Comparison of ENCODE assay signal across 13 cellular contexts in genomic region chr14:64757601-64758000, GRCh38. TPM values are rescaled to one million over a fixed set of nuclear protein-coding genes. Genes with fewer than 3 reads are reported as not detected.
A peak's percentile ranks its signal among the peaks of the same experiment; 100 is the strongest.
DNase-seq lines count a peak whose midpoint lies in the region; ATAC-seq, FAIRE-seq and TF ChIP-seq lines count a peak whose summit lies in the region.
"Had no signal": no experiment of that assay in that cellular context is flagged by ENCODE, and none has a peak within 500 bp of the region (broad histone marks: within the 10 kb centered on the region; RNA-seq: fewer than 3 reads in every experiment).

No MANE protein-coding gene starts in this region.

- H3K9me3 ChIP-seq in AG04450 (ENCODE audit: control insufficient read depth, insufficient read depth, low read length) (no peaks in the 10 kb centered on the region; the same call in none of the 2 replicates), RWPE2 (ENCODE audit: severe bottlenecking) (no peaks in the 10 kb centered on the region), pancreas (no peaks in the 10 kb centered on the region)

- TF ChIP-seq CTCF in AG04450 (IDR thresholded peaks at IDR 0.05; ENCODE audit: low read depth, low read length) (no peak), RWPE2 (IDR thresholded peaks at IDR 0.05; ENCODE audit: poor library complexity, severe bottlenecking) (no peak), pancreas (IDR thresholded peaks at IDR 0.05) (no peak)

- intact Hi-C loops in left cardiac atrium (cut with DNase I) = loop anchor here in 1 of 2 donors (5.0 kb wide), 1 partner anchor 35 kb away; no protein-coding TSS in a partner anchor
- intact Hi-C loops in pancreas (cut with DNase I) = no loop called here

- H3K27me3 ChIP-seq in AG04450 (ENCODE audit: control insufficient read depth, insufficient read depth, low read length) (peaks cover 4% of the 10 kb centered on the region), RWPE2 (ENCODE audit: insufficient read depth, poor library complexity, severe bottlenecking) (no peaks in the 10 kb centered on the region), pancreas (no peaks in the 10 kb centered on the region)

- H3K4me3 ChIP-seq in AG04450 (ENCODE audit: low read depth, low read length) (no peak overlapping the region), RWPE2 (ENCODE audit: severe bottlenecking) (no peak overlapping the region), pancreas (no peak overlapping the region)

- no peaks in the 10 kb centered on the region for H3K36me3 ChIP-seq in RWPE2 (ENCODE audit: low read depth)
- no peaks in the 10 kb centered on the region for H3K36me3 ChIP-seq in pancreas

- FAIRE-seq in pancreas (lab: Jason Lieb, UNC) = no peak
- FAIRE-seq: frontal cortex had no signal

- WGBS in pancreas, 2 donors = 83 to 89% methylated on average over 3 of the region's 3 CpGs

- H3K27ac ChIP-seq in AG04450 (ENCODE audit: low read depth, low read length) (peak overlapping the region; percentile 39), RWPE2 (ENCODE audit: poor library complexity, severe bottlenecking) (peak overlapping the region; percentile 90), pancreas (peak overlapping the region; percentile 34 to 70 (median 52))

- no peak for DNase-seq in AG04450 (ENCODE audit: low read depth, low spot score)
- peak; percentile 45 for DNase-seq in RWPE2 (ENCODE audit: low spot score)
- peak; percentile 20 for DNase-seq in left cardiac atrium
- peak in 2 of 6 donors; percentile 20 to 43 for DNase-seq in pancreas
- DNase-seq in kidney tubule cell (ENCODE audit: low spot score) = no peak
- DNase-seq in Ammon's horn (ENCODE audit: low spot score) = no peak
- no peak for DNase-seq in germinal center (ENCODE audit: low spot score)
- no peak for DNase-seq in Kasumi-1 (lab: John Stamatoyannopoulos, UW)
- DNase-seq: activated T-cell treated with anti-CD3 and anti-CD28 coated beads, Interleukin-2, amount 50 U/mL, for 48 hours; MV-4-11; nephron progenitor cell; substantia nigra had no signal

- peaks cover 61% of the 10 kb centered on the region for H3K4me1 ChIP-seq in RWPE2 (ENCODE audit: insufficient read depth, poor library complexity, severe bottlenecking)
- peaks cover 23 to 62% (median 39%) of the 10 kb centered on the region in 3 donors for H3K4me1 ChIP-seq in pancreas

- no peak for ATAC-seq in RWPE2 (ENCODE audit: low read depth)
- ATAC-seq in left cardiac atrium = no peak
- ATAC-seq in pancreas = no peak

- POLR2A ChIA-PET in AG04450 (lab: Yijun Ruan, JAX) = no interaction called here

- CTCF ChIA-PET in AG04450 (lab: Charles Lee) = interaction anchor here (1.0 kb wide), 1 partner anchor 86 kb away, joined by 3 read pairs; no protein-coding TSS in a partner anchor

RNA-seq across cellular contexts. Expression of gene PLEKHG3, which starts 53.4 kb away (rescaled TPM):
- polyA plus RNA-seq in AG04450 (2011; rRNA removed) = 6.4 and 6.6 TPM in 2 replicates
- 8.1 and 12.0 TPM in 2 replicates for polyA minus RNA-seq in AG04450 (2011; rRNA and poly(A)+ RNA removed)
- 10 to 100 TPM; 29.4 to 37.7 TPM for total RNA-seq in left cardiac atrium
- 10 to 100 TPM; 33.3 to 60.7 (median 41.0) TPM for total RNA-seq in pancreas
- 10 to 100 TPM; 33.8 to 42.0 TPM for polyA plus RNA-seq in pancreas

Comparison
In these comparisons a context has a peak if more than half of its experiments do, and no peak if none do; other contexts are left out.
1. DNase-seq: peak in RWPE2 (single experiment) and left cardiac atrium (single experiment); none in AG04450 (single experiment), kidney tubule cell (single experiment), Ammon's horn (single experiment), germinal center (single experiment) and Kasumi-1 (0 of 2).
2. H3K27ac ChIP-seq: peak in every context shown above with its lines; median percentile 90 in RWPE2; 52 in pancreas; 39 in AG04450.